Comparison of ENCODE assay signal across 30 cellular contexts in the genomic region with DNA sequence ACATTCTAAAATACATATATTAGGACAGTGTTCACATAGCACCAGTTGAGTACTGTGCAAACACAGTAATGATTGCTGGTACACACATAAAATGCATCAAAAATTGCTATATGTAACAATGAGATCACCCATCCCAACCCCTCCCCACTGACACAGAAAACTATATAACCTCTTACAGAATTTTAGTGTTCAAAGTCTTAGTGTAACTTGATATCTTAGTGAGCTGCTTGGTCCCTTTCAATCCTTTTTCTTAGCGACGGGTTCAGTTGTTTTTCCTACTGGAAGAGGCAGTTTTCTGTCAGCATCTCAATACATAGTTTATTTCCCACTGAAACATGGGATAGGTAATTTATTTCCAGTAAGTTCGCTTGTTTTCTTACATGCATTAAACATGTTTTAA.
"Had no signal": no experiment of that assay in that cellular context is flagged by ENCODE, and none has a peak within 500 bp of the region (broad histone marks: within the 10 kb centered on the region; RNA-seq: fewer than 3 reads in every experiment).

No MANE protein-coding gene starts in this region.

- H3K27ac ChIP-seq: heart left ventricle, left ventricle myocardium inferior, neutrophil, parathyroid adenoma, psoas muscle, right atrium auricular region, skin epidermis, stomach, testis, thyroid gland, transverse colon, upper lobe of left lung had no signal

- H3K4me3 Mint-ChIP-seq: immature natural killer cell; mesothelial cell of epicardium; naive B cell; natural killer cell; neural crest cell; stimulated activated naive B cell treated with anti-CD40 and anti-IgM and Interleukin-4, amounts not matched to agents 10 μg/mL and 1 μg/mL and 100 μg/mL, for 72 hours had no signal

- DNase-seq: heart left ventricle; hypothalamus; immature natural killer cell; kidney; left colon; left ventricle myocardium inferior; mesendoderm; naive B cell; natural killer cell; occipital lobe; psoas muscle; stimulated activated CD4-positive, alpha-beta T cell treated with anti-CD3 and anti-CD28 coated beads, Interleukin-12 subunit alpha, Interleukin-12 subunit beta, amount 100 ng/mL, for 4 hours; stimulated activated CD4-positive, alpha-beta T cell treated with anti-CD3 and anti-CD28 coated beads, Interleukin-15, amount 100 ng/mL, for 24 hours; stimulated activated CD4-positive, alpha-beta T cell treated with anti-CD3 and anti-CD28 coated beads, Interleukin-2, amount 100 ng/mL, for 24 hours; stimulated activated CD4-positive, alpha-beta T cell treated with anti-CD3 and anti-CD28 coated beads, Interleukin-4, amount 100 ng/mL, for 1 hour; stimulated activated naive B cell treated with anti-CD40 and anti-IgM and Interleukin-4, amounts not matched to agents 10 μg/mL and 1 μg/mL and 100 μg/mL, for 72 hours; stimulated activated naive CD8-positive, alpha-beta T cell treated with anti-CD3 and anti-CD28 coated beads, Interleukin-15, Interleukin-2, amounts not matched to agents 100 U/mL and 50 U/mL, for 24 hours; stomach; testis; thyroid gland; transverse colon; upper lobe of left lung had no signal

- H3K9me3 ChIP-seq: neutrophil, psoas muscle, right atrium auricular region, testis, thyroid gland, transverse colon had no signal

- H3K36me3 Mint-ChIP-seq: immature natural killer cell; mesothelial cell of epicardium; stimulated activated naive B cell treated with anti-CD40 and anti-IgM and Interleukin-4, amounts not matched to agents 10 μg/mL and 1 μg/mL and 100 μg/mL, for 72 hours had no signal

- H3K36me3 ChIP-seq: heart left ventricle, left ventricle myocardium inferior, neutrophil, right atrium auricular region, stomach, thyroid gland, transverse colon, upper lobe of left lung had no signal

- H3K4me1 Mint-ChIP-seq: naive B cell; stimulated activated naive B cell treated with anti-CD40 and anti-IgM and Interleukin-4, amounts not matched to agents 10 μg/mL and 1 μg/mL and 100 μg/mL, for 72 hours had no signal

- H3K9ac ChIP-seq: parathyroid adenoma had no signal

- H3K9me3 Mint-ChIP-seq: natural killer cell, neural crest cell had no signal

- H3K4me1 ChIP-seq: heart left ventricle, left ventricle myocardium inferior, parathyroid adenoma, psoas muscle, right atrium auricular region, stomach, testis, thyroid gland, transverse colon, upper lobe of left lung had no signal

- H3K27ac Mint-ChIP-seq: immature natural killer cell; mesothelial cell of epicardium; naive B cell; natural killer cell; stimulated activated naive B cell treated with anti-CD40 and anti-IgM and Interleukin-4, amounts not matched to agents 10 μg/mL and 1 μg/mL and 100 μg/mL, for 72 hours had no signal

- ATAC-seq: heart left ventricle; left colon; natural killer cell; psoas muscle; sciatic nerve; stimulated activated naive B cell treated with anti-CD40 and anti-IgM and Interleukin-4, amounts not matched to agents 10 μg/mL and 1 μg/mL and 100 μg/mL, for 72 hours; stimulated activated naive CD8-positive, alpha-beta T cell treated with anti-CD3 and anti-CD28 coated beads, Interleukin-15, Interleukin-2, amounts not matched to agents 100 U/mL and 50 U/mL, for 24 hours had no signal

- H3K27me3 ChIP-seq: neutrophil, right atrium auricular region, testis, thyroid gland, upper lobe of left lung had no signal

- H3K4me3 ChIP-seq: heart left ventricle, left ventricle myocardium inferior, lung, psoas muscle, right atrium auricular region, skin epidermis, stomach, testis, thyroid gland, transverse colon, upper lobe of left lung had no signal
